Comparison of ENCODE assay signal across 14 cellular contexts in the genomic region with DNA sequence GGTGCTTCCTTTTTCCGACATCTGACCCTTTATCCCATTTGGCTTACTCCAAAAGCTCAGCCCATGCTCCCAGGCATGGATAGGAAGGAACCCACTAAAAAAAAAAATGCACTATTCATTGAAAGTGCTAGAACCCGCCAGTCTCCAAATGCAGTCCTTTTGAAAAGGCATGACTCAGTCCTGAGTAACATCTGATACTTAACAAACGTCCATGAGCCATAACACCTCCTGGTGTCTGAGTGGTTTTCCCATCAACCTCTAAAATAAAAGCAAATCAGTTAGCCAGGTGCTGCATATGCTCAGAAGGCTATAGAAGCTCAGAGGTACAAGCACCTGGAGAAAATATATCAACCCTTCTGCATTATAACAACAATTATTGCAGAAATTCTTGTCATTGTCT. TPM values are rescaled to one million over a fixed set of nuclear protein-coding genes. Genes with fewer than 3 reads are reported as not detected.
DNase-seq lines count a peak whose midpoint lies in the region; ATAC-seq and TF ChIP-seq lines count a peak whose summit lies in the region.
"Had no signal": no experiment of that assay in that cellular context is flagged by ENCODE, and none has a peak within 500 bp of the region (broad histone marks: within the 10 kb centered on the region; RNA-seq: fewer than 3 reads in every experiment).

No MANE protein-coding gene starts in this region.

- H3K27ac Mint-ChIP-seq in MCF 10A (ENCODE audit: low read depth, unreplicated experiment): peak overlapping the region; percentile 60

- no peaks in the 10 kb centered on the region for H3K9me3 ChIP-seq in breast epithelium
- H3K9me3 ChIP-seq: ascending aorta, vagina had no signal

- no peaks in the 10 kb centered on the region for H3K27me3 ChIP-seq in breast epithelium
- H3K27me3 ChIP-seq: ascending aorta, vagina had no signal

- H3K4me3 ChIP-seq in breast epithelium (no peak overlapping the region), lower leg skin (ENCODE audit: low read depth, poor library complexity, severe bottlenecking) (no peak overlapping the region)
- H3K4me3 ChIP-seq: ascending aorta, vagina had no signal

- no peaks in the 10 kb centered on the region for H3K27me3 Mint-ChIP-seq in MCF 10A (ENCODE audit: insufficient read depth, unreplicated experiment)

- POLR2A ChIA-PET in MCF 10A (lab: Yijun Ruan, JAX) (interaction anchor here (0.6 to 4.8 kb wide), 7 partner anchors 36 to 236 kb away, joined by 3 to 74 read pairs (median 6); a partner anchor contains a TSS), RWPE1 (lab: Yijun Ruan, JAX; ENCODE audit: low non-redundant PET) (no interaction called here)

- DNase-seq in MCF 10A (ENCODE audit: unreplicated experiment): peak; percentile 78
- no peak for DNase-seq in breast epithelium (ENCODE audit: low spot score in 2 of 2)
- DNase-seq in RWPE1 (ENCODE audit: low spot score): peak; percentile 86
- DNase-seq in fibroblast of peridontal ligament (ENCODE audit: extremely low read depth): peak; percentile 6
- DNase-seq in mucosa of gallbladder (ENCODE audit: low spot score): no peak
- DNase-seq in NCI-H82 treated with DMSO at 0.1 percent for 48 hours (lab: John Stamatoyannopoulos, UW; ENCODE audit: unreplicated experiment): no peak
- no peak for DNase-seq in lower leg skin (ENCODE audit: low spot score in 2 of 2)
- DNase-seq: activated T-cell treated with anti-CD3 and anti-CD28 coated beads, Interleukin-2, amount 50 U/mL, for 1 hour; NCI-H1092 treated with DMSO at 0.1 percent for 48 hours had no signal

- BruUV-seq in MCF 10A (replicated peaks; lab: Mats Ljungman, UMichigan): no TSS peak

- H3K27ac ChIP-seq in breast epithelium: no peak overlapping the region
- peak overlapping the region; percentile 67 for H3K27ac ChIP-seq in RWPE1
- H3K27ac ChIP-seq: ascending aorta, parathyroid adenoma, vagina had no signal

- no peaks in the 10 kb centered on the region for H3K4me1 ChIP-seq in breast epithelium
- H3K4me1 ChIP-seq: ascending aorta, parathyroid adenoma, vagina had no signal

- no peak for TF ChIP-seq CTCF in MCF 10A (IDR thresholded peaks at IDR 0.05; ENCODE audit: unreplicated experiment)
- TF ChIP-seq CTCF in breast epithelium (IDR thresholded peaks at IDR 0.05): no peak
- no peak for TF ChIP-seq CTCF in RWPE1 (conservative IDR thresholded peaks at IDR 0.05; ENCODE audit: low read depth)
- TF ChIP-seq CTCF in lower leg skin (IDR thresholded peaks at IDR 0.05): no peak

- no peaks in the 10 kb centered on the region for H3K9me3 Mint-ChIP-seq in MCF 10A (ENCODE audit: unreplicated experiment)

- no peaks in the 10 kb centered on the region for H3K36me3 ChIP-seq in breast epithelium
- H3K36me3 ChIP-seq: ascending aorta, vagina had no signal

- no peak overlapping the region for H3K4me3 Mint-ChIP-seq in MCF 10A (ENCODE audit: unreplicated experiment)

- TF ChIP-seq POLR2A in breast epithelium (IDR thresholded peaks at IDR 0.05) (no peak), lower leg skin (IDR thresholded peaks at IDR 0.05) (no peak)

- intact Hi-C loops in MCF 10A (cut with micrococcal nuclease): loop anchor here (2.0 kb wide), 2 partner anchors 45 to 79 kb away; a partner anchor contains a TSS
- intact Hi-C loops in breast epithelium (cut with DNase I; ENCODE audit: low total_unique reads): no loop called here
- intact Hi-C loops in lower leg skin (cut with DNase I; ENCODE audit: low total_unique reads): no loop called here

- 38 to 52% methylated on average over 3 of the region's 3 CpGs for WGBS in lower leg skin, 2 donors

- peaks cover 4% of the 10 kb centered on the region for H3K36me3 Mint-ChIP-seq in MCF 10A (ENCODE audit: insufficient read depth, unreplicated experiment)

- no peak for ATAC-seq in HG02798 (IDR thresholded peaks at IDR 0.05; ENCODE audit: poor library complexity, unreplicated experiment)
- ATAC-seq: SK-N-SH treated with all-trans-retinoic acid at 6 μM for 48 hours had no signal

- CTCF ChIA-PET in MCF 10A (lab: Yijun Ruan, JAX) (interaction anchor here (0.6 to 5.5 kb wide), 19 partner anchors 31 to 456 kb away, joined by 3 to 68 read pairs (median 4); no protein-coding TSS in a partner anchor), RWPE1 (lab: Yijun Ruan, JAX) (interaction anchor here (1.1 to 1.8 kb wide), 2 partner anchors 32 to 36 kb away, joined by 3 to 6 read pairs; no protein-coding TSS in a partner anchor)

- H3K4me1 Mint-ChIP-seq in MCF 10A (ENCODE audit: insufficient read depth, unreplicated experiment): peaks cover 29% of the 10 kb centered on the region

RNA-seq across cellular contexts. Expression of a gene that starts 45.0 kb away (rescaled TPM):
- total RNA-seq in MCF 10A (2022): 45.9 and 51.0 TPM in 2 replicates
- 10 to 100 TPM; 33.4 to 68.6 (median 55.2) TPM for total RNA-seq in breast epithelium
- total RNA-seq in mucosa of gallbladder: 33.1 TPM
- total RNA-seq in lower leg skin: 10 to 100 TPM; 20.8 to 33.7 (median 28.2) TPM

Comparison
In these comparisons a context has a peak if more than half of its experiments do, and no peak if none do; other contexts are left out.
1. DNase-seq: peak in MCF 10A (single experiment), RWPE1 (single experiment) and fibroblast of peridontal ligament (single experiment); none in breast epithelium (0 of 2), mucosa of gallbladder (single experiment), NCI-H82 treated with DMSO at 0.1 percent for 48 hours (single experiment) and lower leg skin (0 of 2).